Comparison of ENCODE assay signal across 16 cellular contexts in the genomic region with DNA sequence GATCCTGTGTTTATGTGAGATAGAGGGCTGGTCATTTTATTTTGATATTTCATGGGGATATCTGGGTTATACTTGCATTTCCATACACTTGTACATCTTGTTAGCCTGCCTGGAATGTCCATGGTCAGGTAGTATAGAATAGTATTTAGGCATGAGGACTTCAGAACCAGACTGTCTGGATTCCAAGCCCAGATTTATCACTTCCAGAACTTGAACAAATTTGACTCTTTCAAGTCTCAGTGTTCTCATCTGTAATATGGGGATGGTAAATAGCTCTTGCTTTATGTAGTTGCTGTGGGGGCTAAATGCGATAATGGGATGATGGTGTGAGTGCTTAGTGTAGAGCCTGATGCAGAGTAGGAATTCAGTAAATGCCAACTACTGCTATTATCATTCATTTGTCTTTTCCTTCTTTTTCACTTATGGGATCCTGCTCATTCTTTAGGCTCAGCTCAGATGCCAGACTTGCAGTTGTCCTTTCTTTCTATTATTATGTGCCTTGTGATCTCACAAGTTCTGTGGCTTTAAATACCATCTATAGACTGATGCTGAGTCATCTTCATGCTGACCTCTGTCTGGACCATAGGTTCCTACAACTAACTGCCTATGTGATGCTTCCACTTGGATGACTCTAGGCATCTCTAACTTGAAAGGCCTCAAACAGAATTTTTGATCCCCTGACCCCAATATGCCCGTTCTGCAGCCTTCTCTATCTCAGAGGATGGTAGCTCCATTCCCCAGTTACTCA.
"Had no signal": no experiment of that assay in that cellular context is flagged by ENCODE, and none has a peak within 500 bp of the region (broad histone marks: within the 10 kb centered on the region; RNA-seq: fewer than 3 reads in every experiment).

No MANE protein-coding gene starts in this region.

- H3K27ac ChIP-seq: parathyroid adenoma, transverse colon had no signal

- H3K4me2 ChIP-seq: smooth muscle cell had no signal

- H3K4me1 ChIP-seq: parathyroid adenoma, transverse colon had no signal

- H3K9me3 Mint-ChIP-seq: activated naive CD4-positive, alpha-beta T cell treated with anti-CD3 and anti-CD28 coated beads, Interleukin-2, amount 50 U/mL, for 72 hours; activated T-cell treated with anti-CD3 and anti-CD28 coated beads, Interleukin-2, amount 50 U/mL, for 4 hours; endodermal cell; nephron progenitor cell; T-helper 2 cell treated with Interferon-gamma antibody and Interleukin-4, amounts not matched to agents 5 μg/mL and 100 μg/mL, for 36 hours had no signal

- H3K36me3 Mint-ChIP-seq: activated naive CD4-positive, alpha-beta T cell treated with anti-CD3 and anti-CD28 coated beads, Interleukin-2, amount 50 U/mL, for 72 hours had no signal

- H3K4me1 Mint-ChIP-seq: endodermal cell had no signal

- H3K9me3 ChIP-seq: transverse colon had no signal

- DNase-seq: activated CD4-positive, alpha-beta T cell treated with anti-CD3 and anti-CD28 coated beads, Interleukin-2, amount 50 U/mL, for 48 hours; activated effector memory CD4-positive, alpha-beta T cell treated with anti-CD3 and anti-CD28 coated beads, Interleukin-2, amount 50 U/mL, for 16 hours; activated T-cell treated with anti-CD3 and anti-CD28 coated beads, Interleukin-2, amount 50 U/mL, for 4 hours; amniotic stem cell; cerebellar nuclear complex; endodermal cell; erythroblast; glutamatergic neuron; left colon; nephron progenitor cell; transverse colon had no signal

- ATAC-seq: activated CD4-positive, CD25-positive, alpha-beta regulatory T cell treated with anti-CD3 and anti-CD28 coated beads, Interleukin-2, amount 50 U/mL, for 24 hours; activated naive CD4-positive, alpha-beta T cell treated with anti-CD3 and anti-CD28 coated beads, Interleukin-2, amount 50 U/mL, for 72 hours; activated T-cell treated with anti-CD3 and anti-CD28 coated beads, Interleukin-2, amount 50 U/mL, for 4 hours; left colon had no signal

- H3K36me3 ChIP-seq: transverse colon had no signal

- H3K4me3 Mint-ChIP-seq: activated T-cell treated with anti-CD3 and anti-CD28 coated beads, Interleukin-2, amount 50 U/mL, for 4 hours; endodermal cell; nephron progenitor cell; T-helper 2 cell treated with Interferon-gamma antibody and Interleukin-4, amounts not matched to agents 5 μg/mL and 100 μg/mL, for 36 hours had no signal

- H3K4me3 ChIP-seq: smooth muscle cell, transverse colon had no signal

- H3K27me3 ChIP-seq: transverse colon had no signal

- H3K27ac Mint-ChIP-seq: activated naive CD4-positive, alpha-beta T cell treated with anti-CD3 and anti-CD28 coated beads, Interleukin-2, amount 50 U/mL, for 72 hours; endodermal cell; nephron progenitor cell; T-helper 2 cell treated with Interferon-gamma antibody and Interleukin-4, amounts not matched to agents 5 μg/mL and 100 μg/mL, for 36 hours had no signal
